Comparison of ENCODE assay signal across 8 cellular contexts in genomic region chr22:35257321-35258143, GRCh38. TPM values are rescaled to one million over a fixed set of nuclear protein-coding genes. Genes with fewer than 3 reads are reported as not detected.
DNase-seq lines count a peak whose midpoint lies in the region; ATAC-seq, FAIRE-seq and TF ChIP-seq lines count a peak whose summit lies in the region.

HMGXB4 (plus strand) TSS chr22:35257493; CDS start chr22:35262391, 4,898 bp downstream.

- peak; percentile 44 for TF ChIP-seq CTCF in type B pancreatic cell (conservative IDR thresholded peaks at IDR 0.05)

- no peaks in the 10 kb centered on the region for H3K9me3 Mint-ChIP-seq in type B pancreatic cell

- intact Hi-C loops in T-helper 1 cell treated with Interleukin-12 subunit alpha and Interleukin-12 subunit beta and Interleukin-4 antibody, amounts not matched to agents 30 ng/mL and 1 ng/mL, for 36 hours (cut with micrococcal nuclease) = loop anchor here (1.0 kb wide), 2 partner anchors 26 to 42 kb away; partner anchors contain the start of gene TOM1
- intact Hi-C loops in left cardiac atrium (cut with DNase I) = no loop called here
- intact Hi-C loops in posterior cingulate gyrus (cut with DNase I) = loop anchor here (5.0 kb wide), 1 partner anchor 40 kb away; the partner anchor contains the start of gene TOM1

- H3K36me3 Mint-ChIP-seq in type B pancreatic cell = peaks cover 14% of the 10 kb centered on the region

- DNase-seq in GM12891 (ENCODE audit: insufficient read length, low spot score) (peak; percentile 84), NCI-H1436 (lab: John Stamatoyannopoulos, UW) (peak; percentile 83), amniotic epithelial cell (ENCODE audit: low read depth) (peak; percentile 87), left cardiac atrium (peak; percentile 91), posterior cingulate gyrus (peak; percentile 81 to 98 (median 87)), type B pancreatic cell (ENCODE audit: extremely low spot score, unreplicated experiment) (peak; percentile 87)

- H3K27me3 Mint-ChIP-seq in type B pancreatic cell = no peaks in the 10 kb centered on the region

- peak; percentile 72 for FAIRE-seq in GM12891 (lab: Jason Lieb, UNC)

- peak within 1 kb of the TSS; percentile 97 for H3K4me3 Mint-ChIP-seq in type B pancreatic cell

- H3K4me1 Mint-ChIP-seq in type B pancreatic cell (ENCODE audit: unreplicated experiment) = peaks cover 23% of the 10 kb centered on the region

- TF ChIP-seq POLR2A in GM12891 (IDR thresholded peaks at IDR 0.05; ENCODE audit: low read depth, low read length) = no peak

- H3K27ac Mint-ChIP-seq in type B pancreatic cell = peak within 1 kb of the TSS; percentile 94

- ATAC-seq in HG02759 (IDR thresholded peaks at IDR 0.05; ENCODE audit: unreplicated experiment) = peak; percentile 88
- ATAC-seq in left cardiac atrium = peak; percentile 97 to 98

TF ChIP-seq in GM12891, 5 proteins besides CTCF, POLR2A, EP300 and RAD21:
- TF ChIP-seq POU2F2 (IDR thresholded peaks at IDR 0.05; ENCODE audit: low read depth, low read length) = 0 out of 2 replicates have a peak, but pooled peaks have one; percentile 31
- TF ChIP-seq POLR2AphosphoS5 (IDR thresholded peaks at IDR 0.05; ENCODE audit: low read depth, low read length) = peak; percentile 34; the same call in 1 of the 2 replicates
- peak; percentile 87; the same call in 1 of the 2 replicates for TF ChIP-seq TAF1 (IDR thresholded peaks at IDR 0.05; ENCODE audit: low read depth, low read length)
- no peak for TF ChIP-seq PAX5 (IDR thresholded peaks at IDR 0.05; ENCODE audit: insufficient read depth, low read length, severe bottlenecking)
- no peak for TF ChIP-seq SPI1 (IDR thresholded peaks at IDR 0.05; ENCODE audit: low read depth, low read length)

RNA-seq across cellular contexts. Expression of gene HMGXB4, which starts in this region (rescaled TPM):
- polyA plus RNA-seq in GM12891 (2012; ENCODE audit: low read depth, missing spikeins) = 10.3 TPM
- total RNA-seq in T-helper 1 cell treated with Interleukin-12 subunit alpha and Interleukin-12 subunit beta and Interleukin-4 antibody, amounts not matched to agents 30 ng/mL and 1 ng/mL, for 36 hours = 35.7 and 39.2 TPM in 2 replicates
- total RNA-seq in left cardiac atrium (10 to 100 TPM in 1 of 2 donors, 1 to 10 TPM in 1; 8.8 to 10.3 TPM), type B pancreatic cell (ENCODE audit: low replicate concordance) (18.4 and 32.7 TPM in 2 replicates)

Comparison
In these comparisons a context has a peak if more than half of its experiments do, and no peak if none do; other contexts are left out.
1. Peak in every context shown above with its lines: DNase-seq and ATAC-seq.
2. intact Hi-C loops: an anchor here in T-helper 1 cell treated with Interleukin-12 subunit alpha and Interleukin-12 subunit beta and Interleukin-4 antibody, amounts not matched to agents 30 ng/mL and 1 ng/mL, for 36 hours (1.0 kb wide) and posterior cingulate gyrus (5.0 kb wide); none called in left cardiac atrium.